In genomic region chr3:52851348-52851747, GRCh38 we compare ENCODE assay signal across 1 cellular context.
TF ChIP-seq lines count a peak whose summit lies in the region.

No MANE protein-coding gene starts in this region.

TF ChIP-seq in endothelial cell of umbilical vein, 7 proteins besides CTCF, POLR2A, EP300 and RAD21:
- TF ChIP-seq JUN (IDR thresholded peaks at IDR 0.05; ENCODE audit: borderline replicate concordance, insufficient read depth, insufficient read length, low read depth): no peak
- no peak for TF ChIP-seq FOS (IDR thresholded peaks at IDR 0.05; ENCODE audit: borderline replicate concordance, insufficient read depth, low read length)
- no peak for TF ChIP-seq MAX (IDR thresholded peaks at IDR 0.05; ENCODE audit: insufficient read depth, insufficient read length)
- no peak for TF ChIP-seq GATA2 (IDR thresholded peaks at IDR 0.05; ENCODE audit: insufficient read depth, insufficient read length, low read depth, low read length)
- no peak for TF ChIP-seq MYC (IDR thresholded peaks at IDR 0.05; ENCODE audit: low read depth, low read length)
- TF ChIP-seq EZH2 (IDR thresholded peaks at IDR 0.05; ENCODE audit: borderline replicate concordance, low read depth, low read length, severe bottlenecking): no peak
- TF ChIP-seq POLR2AphosphoS5 (IDR thresholded peaks at IDR 0.05; ENCODE audit: insufficient read depth, low read depth, low read length): no peak
